14 cellular contexts compared by ENCODE assay signal in genomic region chr12:70178038-70178437, GRCh38.
DNase-seq lines count a peak whose midpoint lies in the region; ATAC-seq, FAIRE-seq and TF ChIP-seq lines count a peak whose summit lies in the region.
"Had no signal": no experiment of that assay in that cellular context is flagged by ENCODE, and none has a peak within 500 bp of the region (broad histone marks: within the 10 kb centered on the region; RNA-seq: fewer than 3 reads in every experiment).

No MANE protein-coding gene starts in this region.

- H3K27ac Mint-ChIP-seq in activated naive CD8-positive, alpha-beta T cell treated with anti-CD3 and anti-CD28 coated beads, Interleukin-2, amount 50 U/mL, for 24 hours: no peak overlapping the region
- H3K27ac Mint-ChIP-seq: activated naive CD4-positive, alpha-beta T cell treated with anti-CD3 and anti-CD28 coated beads, Interleukin-2, amount 50 U/mL, for 72 hours; neural progenitor cell had no signal

- H3K4me3 ChIP-seq in A549 (no peak overlapping the region), MG63 (0 out of 2 replicates have a peak overlapping the region, but pooled peaks have one; percentile 6), choroid plexus epithelial cell (ENCODE audit: low read depth, low read length) (no peak overlapping the region)
- H3K4me3 ChIP-seq: neural progenitor cell had no signal

- TF ChIP-seq CTCF in A549 (IDR thresholded peaks at IDR 0.05): no peak
- no peak for TF ChIP-seq CTCF in choroid plexus epithelial cell (conservative IDR thresholded peaks at IDR 0.05; ENCODE audit: low read depth, low read length)

- H3K9me3 Mint-ChIP-seq in activated naive CD8-positive, alpha-beta T cell treated with anti-CD3 and anti-CD28 coated beads, Interleukin-2, amount 50 U/mL, for 24 hours: peaks cover 4% of the 10 kb centered on the region
- H3K9me3 Mint-ChIP-seq: activated naive CD4-positive, alpha-beta T cell treated with anti-CD3 and anti-CD28 coated beads, Interleukin-2, amount 50 U/mL, for 72 hours had no signal

- WGBS in A549 (ENCODE audit: missing lambda C conversion rate): 19% methylated on average over 1 of the region's 1 CpG

- H3K4me2 ChIP-seq in A549: 0 out of 3 replicates have a peak overlapping the region, but pooled peaks have one; percentile 20
- H3K4me2 ChIP-seq: neural progenitor cell had no signal

- no peak for TF ChIP-seq EP300 in A549 (IDR thresholded peaks at IDR 0.05)

- no peak for FAIRE-seq in A549 (lab: Jason Lieb, UNC)

- H3K4me3 Mint-ChIP-seq in activated naive CD8-positive, alpha-beta T cell treated with anti-CD3 and anti-CD28 coated beads, Interleukin-2, amount 50 U/mL, for 24 hours: no peak overlapping the region
- H3K4me3 Mint-ChIP-seq: neural progenitor cell had no signal

- no peak overlapping the region for H3K27ac ChIP-seq in A549
- H3K27ac ChIP-seq: HL-60, neural progenitor cell had no signal

- ATAC-seq in A549 (no peak), HG03108 (IDR thresholded peaks at IDR 0.05; ENCODE audit: unreplicated experiment) (no peak)
- ATAC-seq in activated naive CD8-positive, alpha-beta T cell treated with anti-CD3 and anti-CD28 coated beads, Interleukin-2, amount 50 U/mL, for 24 hours: no peak
- ATAC-seq: activated naive CD4-positive, alpha-beta T cell treated with anti-CD3 and anti-CD28 coated beads, Interleukin-2, amount 50 U/mL, for 72 hours had no signal

- H3K27me3 ChIP-seq in MG63: no peaks in the 10 kb centered on the region
- H3K27me3 ChIP-seq: neural progenitor cell had no signal

- no peaks in the 10 kb centered on the region for H3K36me3 Mint-ChIP-seq in activated naive CD8-positive, alpha-beta T cell treated with anti-CD3 and anti-CD28 coated beads, Interleukin-2, amount 50 U/mL, for 24 hours (ENCODE audit: low read depth)
- H3K36me3 Mint-ChIP-seq: activated naive CD4-positive, alpha-beta T cell treated with anti-CD3 and anti-CD28 coated beads, Interleukin-2, amount 50 U/mL, for 72 hours; neural progenitor cell had no signal

- peaks cover 6% of the 10 kb centered on the region for H3K27me3 Mint-ChIP-seq in activated naive CD8-positive, alpha-beta T cell treated with anti-CD3 and anti-CD28 coated beads, Interleukin-2, amount 50 U/mL, for 24 hours

- no peak for TF ChIP-seq POLR2A in A549 (IDR thresholded peaks at IDR 0.05; ENCODE audit: low read length)

- no peaks in the 10 kb centered on the region for H3K4me1 Mint-ChIP-seq in activated naive CD8-positive, alpha-beta T cell treated with anti-CD3 and anti-CD28 coated beads, Interleukin-2, amount 50 U/mL, for 24 hours
- H3K4me1 Mint-ChIP-seq: neural progenitor cell had no signal

- CTCF ChIA-PET in A549 (lab: Yijun Ruan, JAX): no interaction called here

- POLR2A ChIA-PET in A549 (lab: Yijun Ruan, JAX): no interaction called here

- H3K9me3 ChIP-seq in A549 (no peaks in the 10 kb centered on the region), MG63 (no peaks in the 10 kb centered on the region)

- TF ChIP-seq RAD21 in A549 (conservative IDR thresholded peaks at IDR 0.05 in 1 of 2, IDR thresholded peaks at IDR 0.05 in 1 of 2): no peak

- DNase-seq in A549 (ENCODE audit: low read depth in 1 of 2, low spot score in 1 of 2): no peak
- DNase-seq in MG63: no peak
- DNase-seq in choroid plexus epithelial cell (ENCODE audit: low read depth): peak; percentile 17
- DNase-seq in iris pigment epithelial cell (ENCODE audit: low read depth): peak; percentile 5
- no peak for DNase-seq in GM19238 (ENCODE audit: insufficient read length, low spot score)
- no peak for DNase-seq in activated naive CD8-positive, alpha-beta T cell treated with anti-CD3 and anti-CD28 coated beads, Interleukin-2, amount 50 U/mL, for 24 hours
- DNase-seq in NCI-H1092 treated with DMSO at 0.1 percent for 48 hours (lab: John Stamatoyannopoulos, UW): no peak
- DNase-seq: GOT3, NCI-H2227 treated with DMSO at 0.1 percent for 48 hours, SHP77 had no signal

- no peaks in the 10 kb centered on the region for H3K36me3 ChIP-seq in MG63
- H3K36me3 ChIP-seq: neural progenitor cell had no signal

- no peaks in the 10 kb centered on the region for H3K4me1 ChIP-seq in A549
- H3K4me1 ChIP-seq: neural progenitor cell had no signal

TF ChIP-seq in A549, 52 proteins besides CTCF, POLR2A, EP300 and RAD21 (continues in another document):
- no peak for TF ChIP-seq BCL3 (IDR thresholded peaks at IDR 0.05)
- TF ChIP-seq NFE2L2 (conservative IDR thresholded peaks at IDR 0.05; ENCODE audit: low read length): no peak
- TF ChIP-seq PBX3 (IDR thresholded peaks at IDR 0.05): no peak
- no peak for TF ChIP-seq EHMT2 (IDR thresholded peaks at IDR 0.05; ENCODE audit: low read depth)
- no peak for TF ChIP-seq TFCP2L1 (CRISPR knock-in tag; IDR thresholded peaks at IDR 0.05)
- TF ChIP-seq FOXS1 (CRISPR knock-in tag; IDR thresholded peaks at IDR 0.05): no peak
- no peak for TF ChIP-seq FOSL2 (IDR thresholded peaks at IDR 0.05)
- no peak for TF ChIP-seq FOSL2 (CRISPR knock-in tag; IDR thresholded peaks at IDR 0.05)
- no peak for TF ChIP-seq MAFK (IDR thresholded peaks at IDR 0.05; ENCODE audit: partially characterized antibody)
- no peak for TF ChIP-seq TP53 (CRISPR knock-in tag; IDR thresholded peaks at IDR 0.05)
- no peak for TF ChIP-seq ATOH8 (CRISPR knock-in tag; IDR thresholded peaks at IDR 0.05; ENCODE audit: low read depth)
- no peak for TF ChIP-seq ESRRA (IDR thresholded peaks at IDR 0.05; ENCODE audit: borderline replicate concordance, low read length)
- no peak for TF ChIP-seq JUNB (IDR thresholded peaks at IDR 0.05)
- TF ChIP-seq MAZ (IDR thresholded peaks at IDR 0.05; ENCODE audit: borderline replicate concordance, low read depth, low read length): no peak
- TF ChIP-seq CEBPB (IDR thresholded peaks at IDR 0.05): no peak
- no peak for TF ChIP-seq ZSCAN20 (CRISPR knock-in tag; IDR thresholded peaks at IDR 0.05)
- TF ChIP-seq ELK1 (IDR thresholded peaks at IDR 0.05; ENCODE audit: low read depth, low read length): no peak
- no peak for TF ChIP-seq KDM1A (IDR thresholded peaks at IDR 0.05; ENCODE audit: low read depth)
- no peak for TF ChIP-seq REST (IDR thresholded peaks at IDR 0.05)

Comparison
In these comparisons a context has a peak if more than half of its experiments do, and no peak if none do; other contexts are left out.
1. DNase-seq: peak in choroid plexus epithelial cell (single experiment) and iris pigment epithelial cell (single experiment); none in A549 (0 of 2), MG63 (single experiment), GM19238 (single experiment), activated naive CD8-positive, alpha-beta T cell treated with anti-CD3 and anti-CD28 coated beads, Interleukin-2, amount 50 U/mL, for 24 hours (single experiment) and NCI-H1092 treated with DMSO at 0.1 percent for 48 hours (single experiment).